ENCODE assay signal across 10 cellular contexts in the genomic region with DNA sequence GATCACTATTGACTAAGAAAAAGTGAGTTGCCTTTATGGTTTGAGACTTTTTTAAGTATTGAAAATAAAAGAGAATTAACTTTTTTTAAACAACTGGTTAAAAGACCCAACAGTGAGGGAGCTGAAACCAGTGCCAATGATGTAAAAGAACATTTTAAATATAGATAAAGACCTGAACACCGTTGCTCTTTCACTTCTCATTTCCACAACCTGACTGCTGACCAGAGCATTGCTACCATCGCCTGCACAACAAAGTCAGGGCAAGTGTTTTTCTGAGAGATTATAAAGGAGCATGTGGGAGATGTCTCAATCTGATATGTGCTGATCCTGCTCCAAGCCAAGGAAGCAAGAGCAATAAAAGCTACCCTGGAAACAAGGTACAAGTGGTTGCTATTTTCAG. TPM values are rescaled to one million over a fixed set of nuclear protein-coding genes. Genes with fewer than 3 reads are reported as not detected.
DNase-seq lines count a peak whose midpoint lies in the region; ATAC-seq and TF ChIP-seq lines count a peak whose summit lies in the region.
"Had no signal": no experiment of that assay in that cellular context is flagged by ENCODE, and none has a peak within 500 bp of the region (broad histone marks: within the 10 kb centered on the region; RNA-seq: fewer than 3 reads in every experiment).

No MANE protein-coding gene starts in this region.

- H3K27ac Mint-ChIP-seq in activated B cell treated with CpG ODN at 0.5 μM for 24 hours = no peak overlapping the region

- no peak overlapping the region for H3K23ac ChIP-seq in neuronal stem cell (ENCODE audit: low read depth, low read length, poor library complexity)

- no peak overlapping the region for H2BK120ac ChIP-seq in neuronal stem cell (ENCODE audit: low read depth, low read length)

- H3K4me1 ChIP-seq in neuronal stem cell (ENCODE audit: control insufficient read depth in 2 of 2, insufficient read depth in 1 of 2, low read depth in 1 of 2, low read length in 2 of 2) = no peaks in the 10 kb centered on the region

- no peak overlapping the region for H3K4ac ChIP-seq in neuronal stem cell (ENCODE audit: low read length)

- H3K27ac ChIP-seq in neuronal stem cell (replicated peaks; ENCODE audit: low read length) = no peak overlapping the region

- no peaks in the 10 kb centered on the region for H3K36me3 Mint-ChIP-seq in activated B cell treated with CpG ODN at 0.5 μM for 24 hours (ENCODE audit: low read depth)

- no peak overlapping the region for H2AFZ ChIP-seq in neuronal stem cell (ENCODE audit: low read length)

- ATAC-seq in GM18520 (IDR thresholded peaks at IDR 0.05; ENCODE audit: unreplicated experiment) (peak; percentile 73), GM21515 (IDR thresholded peaks at IDR 0.05; ENCODE audit: unreplicated experiment) (peak; percentile 94), HG03135 (IDR thresholded peaks at IDR 0.05; ENCODE audit: unreplicated experiment) (peak; percentile 76), activated B cell treated with CpG ODN at 0.5 μM for 24 hours (ENCODE audit: low read depth) (peak; percentile 54)

- no peaks in the 10 kb centered on the region for H3K79me1 ChIP-seq in neuronal stem cell (ENCODE audit: low read depth, low read length)

- no peaks in the 10 kb centered on the region for H3K27me3 Mint-ChIP-seq in activated B cell treated with CpG ODN at 0.5 μM for 24 hours
- H3K27me3 Mint-ChIP-seq: central memory CD8-positive, alpha-beta T cell had no signal

- H3K4me2 ChIP-seq in neuronal stem cell (ENCODE audit: insufficient read depth, low read length, poor library complexity, severe bottlenecking) = no peak overlapping the region

- WGBS in neuronal stem cell (ENCODE audit: extremely low coverage in 2 of 2, insufficient read length in 2 of 2, insufficient replicate concordance in 1 of 2), 2 donors = no CpG with 5 or more reads among the region's 2 CpGs

- peaks cover 40% of the 10 kb centered on the region for H3K4me1 Mint-ChIP-seq in activated B cell treated with CpG ODN at 0.5 μM for 24 hours

- H2BK5ac ChIP-seq in neuronal stem cell (ENCODE audit: low read length) = no peak overlapping the region

- no peaks in the 10 kb centered on the region for H3K9me3 ChIP-seq in neuronal stem cell (replicated peaks in 1 of 2; ENCODE audit: control insufficient read depth in 2 of 2, insufficient read depth in 1 of 2, low read depth in 1 of 2, low read length in 2 of 2)

- no peak for TF ChIP-seq CTCF in activated B cell treated with CpG ODN at 0.5 μM for 24 hours (IDR thresholded peaks at IDR 0.05)

- CTCF ChIA-PET in activated B cell treated with CpG ODN at 0.5 μM for 24 hours (lab: Charles Lee) = no interaction called here

- H4K8ac ChIP-seq in neuronal stem cell (ENCODE audit: low read depth, low read length) = no peak overlapping the region

- no peak overlapping the region for H3K14ac ChIP-seq in neuronal stem cell (ENCODE audit: low read length)

- no peaks in the 10 kb centered on the region for H3K36me3 ChIP-seq in neuronal stem cell (replicated peaks in 1 of 2; ENCODE audit: control insufficient read depth in 2 of 2, insufficient read depth in 2 of 2, low read length in 2 of 2)

- H3K18ac ChIP-seq in neuronal stem cell (ENCODE audit: low read length) = no peak overlapping the region

- H3K4me3 ChIP-seq in neuronal stem cell (ENCODE audit: low read length in 2 of 2) = no peak overlapping the region

- no peaks in the 10 kb centered on the region for H3K9me3 Mint-ChIP-seq in activated B cell treated with CpG ODN at 0.5 μM for 24 hours
- H3K9me3 Mint-ChIP-seq: central memory CD8-positive, alpha-beta T cell had no signal

- H2BK12ac ChIP-seq in neuronal stem cell (ENCODE audit: low read length) = no peak overlapping the region

- POLR2A ChIA-PET in activated B cell treated with CpG ODN at 0.5 μM for 24 hours (lab: Charles Lee) = interaction anchor here (0.6 to 1.8 kb wide), 2 partner anchors 34 to 195 kb away, joined by 5 to 7 read pairs; no protein-coding TSS in a partner anchor

- no peak overlapping the region for H4K91ac ChIP-seq in neuronal stem cell (ENCODE audit: low read depth, low read length, poor library complexity)

- H2AK5ac ChIP-seq in neuronal stem cell (ENCODE audit: low read depth, low read length) = no peak overlapping the region

- intact Hi-C loops in activated B cell treated with CpG ODN at 0.5 μM for 24 hours (cut with micrococcal nuclease) = no loop called here

- DNase-seq in activated B cell treated with CpG ODN at 0.5 μM for 24 hours (no peak), neuronal stem cell (ENCODE audit: low spot score) (no peak), T1000 (lab: John Stamatoyannopoulos, UW) (no peak), SHP77 treated with DMSO at 0.1 percent for 48 hours (lab: John Stamatoyannopoulos, UW) (no peak), midbrain (lab: John Stamatoyannopoulos, UW) (no peak)
- DNase-seq: NCI-H2107 had no signal

- no peak overlapping the region for H3K9ac ChIP-seq in neuronal stem cell (ENCODE audit: low read depth, low read length, poor library complexity)

- no peaks in the 10 kb centered on the region for H3K27me3 ChIP-seq in neuronal stem cell (ENCODE audit: control insufficient read depth in 3 of 3, insufficient read depth in 3 of 3, low read depth in 1 of 3, low read length in 3 of 3)

- no peak overlapping the region for H3K4me3 Mint-ChIP-seq in activated B cell treated with CpG ODN at 0.5 μM for 24 hours
- H3K4me3 Mint-ChIP-seq: central memory CD8-positive, alpha-beta T cell had no signal

- no peak overlapping the region for H2BK15ac ChIP-seq in neuronal stem cell (ENCODE audit: low read length)

RNA-seq across cellular contexts. Expression of a gene that starts 34.7 kb away (rescaled TPM):
- total RNA-seq in activated B cell treated with CpG ODN at 0.5 μM for 24 hours = 28.5 and 31.9 TPM in 2 replicates
- 13.0 TPM for polyA plus RNA-seq in neuronal stem cell (2013, experiment 1 of 2)
- polyA plus RNA-seq in neuronal stem cell (2013, experiment 2 of 2) = 12.4 TPM
